In the genomic region with DNA sequence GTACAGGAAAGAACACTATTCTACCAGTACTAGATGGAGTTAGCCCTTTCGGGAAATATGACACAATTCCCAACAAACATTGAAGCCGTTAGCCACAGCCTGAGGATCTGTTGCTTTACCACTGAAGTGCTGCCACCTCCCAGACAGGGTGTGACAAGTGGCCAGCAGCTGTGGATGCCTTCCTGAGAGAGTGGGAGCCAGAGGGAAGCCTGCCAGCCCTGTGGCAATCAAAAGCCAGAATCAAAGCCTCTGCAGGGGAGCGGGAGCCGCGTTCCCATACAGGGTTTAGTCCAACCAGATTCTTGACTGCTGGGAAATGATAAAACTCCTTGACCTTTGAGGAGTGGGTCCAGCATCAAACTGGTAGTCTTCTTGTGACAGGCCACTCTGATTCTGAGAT, we compare ENCODE assay signal across 19 cellular contexts. TPM values are rescaled to one million over a fixed set of nuclear protein-coding genes. Genes with fewer than 3 reads are reported as not detected.
A peak's percentile ranks its signal among the peaks of the same experiment; 100 is the strongest.
DNase-seq lines count a peak whose midpoint lies in the region; ATAC-seq and TF ChIP-seq lines count a peak whose summit lies in the region.
"Had no signal": no experiment of that assay in that cellular context is flagged by ENCODE, and none has a peak within 500 bp of the region (broad histone marks: within the 10 kb centered on the region; RNA-seq: fewer than 3 reads in every experiment).

No MANE protein-coding gene starts in this region.

- CTCF ChIA-PET in activated CD8-positive, alpha-beta T cell treated with anti-CD3 and anti-CD28 coated beads, Interleukin-2, amount 10 ng/mL, durations not matched to agents 7 days and 5 days (lab: Charles Lee), result interaction anchor here (1.5 to 2.7 kb wide), 2 partner anchors 13 to 18 kb away, joined by 6 to 21 read pairs; no protein-coding TSS in a partner anchor

- H3K4me3 ChIP-seq in fibroblast of pulmonary artery (replicated peaks; ENCODE audit: low read depth, low read length) (no peak overlapping the region), thyroid gland (replicated peaks in 1 of 3) (no peak overlapping the region)
- H3K4me3 ChIP-seq: colonic mucosa, K562, PC-9, thoracic aorta had no signal

- no peaks in the 10 kb centered on the region for H3K36me3 ChIP-seq in thyroid gland
- H3K36me3 ChIP-seq: colonic mucosa, thoracic aorta had no signal

- H3K4me1 ChIP-seq in thyroid gland, result peaks cover 0 to 20% of the 10 kb centered on the region in 2 donors
- H3K4me1 ChIP-seq: colonic mucosa had no signal

- no peak for TF ChIP-seq CTCF in fibroblast of pulmonary artery (IDR thresholded peaks at IDR 0.05; ENCODE audit: low read length, missing control alignments)
- no peak for TF ChIP-seq CTCF in thyroid gland (IDR thresholded peaks at IDR 0.05)

- H3K4me1 Mint-ChIP-seq in activated CD8-positive, alpha-beta T cell treated with anti-CD3 and anti-CD28 coated beads, Interleukin-2, amount 10 ng/mL, durations not matched to agents 7 days and 5 days (ENCODE audit: low read depth), result peaks cover 17% of the 10 kb centered on the region

- no peaks in the 10 kb centered on the region for H3K27me3 ChIP-seq in thyroid gland
- H3K27me3 ChIP-seq: colonic mucosa had no signal

- no peaks in the 10 kb centered on the region for H3K9me3 ChIP-seq in thyroid gland
- H3K9me3 ChIP-seq: colonic mucosa, thoracic aorta had no signal

- H3K27ac ChIP-seq in thyroid gland, result no peak overlapping the region
- H3K27ac ChIP-seq: colonic mucosa, epithelial cell of prostate, PC-9, thoracic aorta had no signal

- peaks cover 10% of the 10 kb centered on the region for H3K36me3 Mint-ChIP-seq in activated CD8-positive, alpha-beta T cell treated with anti-CD3 and anti-CD28 coated beads, Interleukin-2, amount 10 ng/mL, durations not matched to agents 7 days and 5 days (ENCODE audit: low read depth)

- no peaks in the 10 kb centered on the region for H3K27me3 Mint-ChIP-seq in activated CD8-positive, alpha-beta T cell treated with anti-CD3 and anti-CD28 coated beads, Interleukin-2, amount 10 ng/mL, durations not matched to agents 7 days and 5 days (ENCODE audit: low read depth)

- no peak for ATAC-seq in activated CD8-positive, alpha-beta T cell treated with anti-CD3 and anti-CD28 coated beads, Interleukin-2, amount 10 ng/mL, durations not matched to agents 7 days and 5 days
- no peak for ATAC-seq in GM19328 (IDR thresholded peaks at IDR 0.05; ENCODE audit: unreplicated experiment)
- ATAC-seq: K562, left colon had no signal

- H3K4me3 Mint-ChIP-seq in activated CD8-positive, alpha-beta T cell treated with anti-CD3 and anti-CD28 coated beads, Interleukin-2, amount 10 ng/mL, durations not matched to agents 7 days and 5 days, result no peak overlapping the region
- H3K4me3 Mint-ChIP-seq: T-helper 1 cell treated with Interleukin-12 subunit alpha and Interleukin-12 subunit beta and Interleukin-4 antibody, amounts not matched to agents 30 μg/mL and 1 μg/mL, for 36 hours had no signal

- H3K9me3 Mint-ChIP-seq in activated CD8-positive, alpha-beta T cell treated with anti-CD3 and anti-CD28 coated beads, Interleukin-2, amount 10 ng/mL, durations not matched to agents 7 days and 5 days (ENCODE audit: insufficient read depth), result no peaks in the 10 kb centered on the region
- H3K9me3 Mint-ChIP-seq: T-helper 1 cell treated with Interleukin-12 subunit alpha and Interleukin-12 subunit beta and Interleukin-4 antibody, amounts not matched to agents 30 μg/mL and 1 μg/mL, for 36 hours had no signal

- WGBS in thyroid gland, 2 donors, result 42% methylated on average over 5 of the region's 5 CpGs

- POLR2A ChIA-PET in activated CD8-positive, alpha-beta T cell treated with anti-CD3 and anti-CD28 coated beads, Interleukin-2, amount 10 ng/mL, durations not matched to agents 7 days and 5 days (lab: Charles Lee), result no interaction called here

- DNase-seq in NCI-H748 (lab: John Stamatoyannopoulos, UW; ENCODE audit: unreplicated experiment), result peak; percentile 15
- DNase-seq in NCI-H748 treated with DMSO at 0.1 percent for 48 hours (lab: John Stamatoyannopoulos, UW), result no peak
- peak; percentile 32 for DNase-seq in NCI-H510A (lab: John Stamatoyannopoulos, UW)
- DNase-seq in fibroblast of pulmonary artery (ENCODE audit: low read depth), result peak; percentile 29
- peak; percentile 26 to 47 for DNase-seq in thyroid gland
- no peak for DNase-seq in activated CD8-positive, alpha-beta T cell treated with anti-CD3 and anti-CD28 coated beads, Interleukin-2, amount 10 ng/mL, durations not matched to agents 7 days and 5 days
- DNase-seq in HPDE6-E6E7 (ENCODE audit: extremely low spot score), result no peak
- DNase-seq: activated CD4-positive, CD25-positive, alpha-beta regulatory T cell treated with anti-CD3 and anti-CD28 coated beads, Interleukin-2, amount 50 U/mL, for 72 hours; activated T-cell treated with anti-CD3 and anti-CD28 coated beads for 4 hours; colonic mucosa; EL; NCI-H2081 treated with DMSO at 0.1 percent for 48 hours; PC-9 had no signal

- intact Hi-C loops in thyroid gland (cut with DNase I), result loop anchor here (2.0 to 5.0 kb wide), 2 partner anchors 696 to 751 kb away; no protein-coding TSS in a partner anchor

- H3K27ac Mint-ChIP-seq in activated CD8-positive, alpha-beta T cell treated with anti-CD3 and anti-CD28 coated beads, Interleukin-2, amount 10 ng/mL, durations not matched to agents 7 days and 5 days, result no peak overlapping the region
- H3K27ac Mint-ChIP-seq: T-helper 1 cell treated with Interleukin-12 subunit alpha and Interleukin-12 subunit beta and Interleukin-4 antibody, amounts not matched to agents 30 μg/mL and 1 μg/mL, for 36 hours had no signal

- TF ChIP-seq POLR2A in thyroid gland (IDR thresholded peaks at IDR 0.05), result no peak

RNA-seq across cellular contexts. Expression of a gene that starts 38.0 kb away (rescaled TPM):
- total RNA-seq in thyroid gland, result 10 to 100 TPM; 16.5 to 26.6 (median 23.4) TPM
- 10 to 100 TPM; 24.2 to 25.2 TPM for total RNA-seq in activated CD8-positive, alpha-beta T cell treated with anti-CD3 and anti-CD28 coated beads, Interleukin-2, amount 10 ng/mL, durations not matched to agents 7 days and 5 days

RNA-seq across cellular contexts. Expression of a gene that starts 38.3 kb away (rescaled TPM):
- 10 to 100 TPM; 24.9 to 38.1 (median 29.6) TPM for total RNA-seq in thyroid gland
- total RNA-seq in activated CD8-positive, alpha-beta T cell treated with anti-CD3 and anti-CD28 coated beads, Interleukin-2, amount 10 ng/mL, durations not matched to agents 7 days and 5 days, result 10 to 100 TPM; 30.1 to 30.8 TPM

Comparison
In these comparisons a context has a peak if more than half of its experiments do, and no peak if none do; other contexts are left out.
1. DNase-seq: peak in NCI-H748 (single experiment), NCI-H510A (single experiment), fibroblast of pulmonary artery (single experiment) and thyroid gland (2 of 2); none in NCI-H748 treated with DMSO at 0.1 percent for 48 hours (single experiment), activated CD8-positive, alpha-beta T cell treated with anti-CD3 and anti-CD28 coated beads, Interleukin-2, amount 10 ng/mL, durations not matched to agents 7 days and 5 days (single experiment) and HPDE6-E6E7 (single experiment).